ENCODE assay signal across 9 cellular contexts in genomic region chr6:26311012-26311384, GRCh38. TPM values are rescaled to one million over a fixed set of nuclear protein-coding genes. Genes with fewer than 3 reads are reported as not detected.
DNase-seq lines count a peak whose midpoint lies in the region; ATAC-seq lines count a peak whose summit lies in the region.
"Had no signal": no experiment of that assay in that cellular context is flagged by ENCODE, and none has a peak within 500 bp of the region (broad histone marks: within the 10 kb centered on the region; RNA-seq: fewer than 3 reads in every experiment).

No MANE protein-coding gene starts in this region.

- H3K27ac Mint-ChIP-seq in stimulated activated effector memory CD8-positive, alpha-beta T cell treated with anti-CD3 and anti-CD28 coated beads, Interleukin-12 subunit alpha, Interleukin-12 subunit beta, amount 100 ng/mL, for 72 hours: peak overlapping the region; percentile 99

- no peaks in the 10 kb centered on the region for H3K36me3 Mint-ChIP-seq in activated T-cell treated with anti-CD3 and anti-CD28 coated beads, Interleukin-2, amount 50 U/mL, for 4 hours (ENCODE audit: insufficient read depth)
- peaks cover 44% of the 10 kb centered on the region for H3K36me3 Mint-ChIP-seq in stimulated activated effector memory CD8-positive, alpha-beta T cell treated with anti-CD3 and anti-CD28 coated beads, Interleukin-12 subunit alpha, Interleukin-12 subunit beta, amount 100 ng/mL, for 72 hours

- no peak overlapping the region for H3K4me3 Mint-ChIP-seq in activated T-cell treated with anti-CD3 and anti-CD28 coated beads, Interleukin-2, amount 50 U/mL, for 4 hours
- H3K4me3 Mint-ChIP-seq in stimulated activated effector memory CD8-positive, alpha-beta T cell treated with anti-CD3 and anti-CD28 coated beads, Interleukin-12 subunit alpha, Interleukin-12 subunit beta, amount 100 ng/mL, for 72 hours: peak overlapping the region; percentile 80

- WGBS in right cardiac atrium: 9% methylated on average over 11 of the region's 11 CpGs

- no peaks in the 10 kb centered on the region for H3K27me3 Mint-ChIP-seq in activated T-cell treated with anti-CD3 and anti-CD28 coated beads, Interleukin-2, amount 50 U/mL, for 4 hours (ENCODE audit: low read depth)

- intact Hi-C loops in right cardiac atrium (cut with DNase I): loop anchor here in 1 of 4 donors (10.0 kb wide), 1 partner anchor 244 kb away; no protein-coding TSS in a partner anchor

- H3K9me3 ChIP-seq in right cardiac atrium (ENCODE audit: control insufficient read depth, low read length): no peaks in the 10 kb centered on the region
- H3K9me3 ChIP-seq: Peyer's patch had no signal

- peaks cover 2% of the 10 kb centered on the region for H3K4me1 ChIP-seq in right cardiac atrium (ENCODE audit: control insufficient read depth, insufficient read depth, low read length)

- peak in 1 of 2 donors; percentile 6 for ATAC-seq in activated T-cell treated with anti-CD3 and anti-CD28 coated beads, Interleukin-2, amount 50 U/mL, for 4 hours
- ATAC-seq in right cardiac atrium (peak; percentile 5 to 28), GM18870 (IDR thresholded peaks at IDR 0.05; ENCODE audit: unreplicated experiment) (no peak), HG03196 (IDR thresholded peaks at IDR 0.05; ENCODE audit: unreplicated experiment) (no peak)
- peak; percentile 9 for ATAC-seq in stimulated activated effector memory CD8-positive, alpha-beta T cell treated with anti-CD3 and anti-CD28 coated beads, Interleukin-12 subunit alpha, Interleukin-12 subunit beta, amount 100 ng/mL, for 72 hours

- H3K4me3 ChIP-seq in right cardiac atrium (ENCODE audit: low read length): peak overlapping the region; percentile 87

- in situ Hi-C loops in G401 (cut with HindIII; ENCODE audit: low sequenced_read_pairs): no loop called here

- H3K27ac ChIP-seq in right cardiac atrium (ENCODE audit: low read length): no peak overlapping the region

- H3K9me3 Mint-ChIP-seq in activated T-cell treated with anti-CD3 and anti-CD28 coated beads, Interleukin-2, amount 50 U/mL, for 4 hours: no peaks in the 10 kb centered on the region
- H3K9me3 Mint-ChIP-seq in stimulated activated effector memory CD8-positive, alpha-beta T cell treated with anti-CD3 and anti-CD28 coated beads, Interleukin-12 subunit alpha, Interleukin-12 subunit beta, amount 100 ng/mL, for 72 hours: no peaks in the 10 kb centered on the region

- DNase-seq in G401 (ENCODE audit: low spot score) (peak; percentile 47), NAMALWA (ENCODE audit: low spot score) (peak; percentile 70), right cardiac atrium (peak in 1 of 3 donors; percentile 49), mucosa of gallbladder (ENCODE audit: low spot score) (no peak)
- peak; percentile 26 for DNase-seq in activated T-cell treated with anti-CD3 and anti-CD28 coated beads, Interleukin-2, amount 50 U/mL, for 4 hours
- peak in 1 of 2 donors; percentile 81 for DNase-seq in stimulated activated effector memory CD8-positive, alpha-beta T cell treated with anti-CD3 and anti-CD28 coated beads, Interleukin-12 subunit alpha, Interleukin-12 subunit beta, amount 100 ng/mL, for 72 hours (ENCODE audit: low spot score in 2 of 2)

- H3K27me3 ChIP-seq in right cardiac atrium (ENCODE audit: control insufficient read depth, insufficient read depth): no peaks in the 10 kb centered on the region
- H3K27me3 ChIP-seq: Peyer's patch had no signal

- H3K4me1 Mint-ChIP-seq in activated T-cell treated with anti-CD3 and anti-CD28 coated beads, Interleukin-2, amount 50 U/mL, for 4 hours (ENCODE audit: low read depth): peaks cover 38% of the 10 kb centered on the region
- peaks cover 54% of the 10 kb centered on the region for H3K4me1 Mint-ChIP-seq in stimulated activated effector memory CD8-positive, alpha-beta T cell treated with anti-CD3 and anti-CD28 coated beads, Interleukin-12 subunit alpha, Interleukin-12 subunit beta, amount 100 ng/mL, for 72 hours

RNA-seq across cellular contexts. Expression of gene BTN3A2, which starts 54.0 kb away (rescaled TPM):
- 1.2 and 3.0 TPM in 2 replicates for total RNA-seq in G401 (2014; rRNA removed; shearing (Covaris generic))
- total RNA-seq in activated T-cell treated with anti-CD3 and anti-CD28 coated beads, Interleukin-2, amount 50 U/mL, for 4 hours: 10 to 100 TPM; 24.9 to 41.2 (median 31.0) TPM
- total RNA-seq in right cardiac atrium (10 to 100 TPM in 3 of 4 donors, 1 to 10 TPM in 1; 7.2 to 24.3 (median 14.2) TPM), mucosa of gallbladder (53.1 TPM)
- polyA plus RNA-seq in right cardiac atrium: 7.8 TPM

Comparison
In these comparisons a context has a peak if more than half of its experiments do, and no peak if none do; other contexts are left out.
1. ATAC-seq: peak in right cardiac atrium (2 of 2) and stimulated activated effector memory CD8-positive, alpha-beta T cell treated with anti-CD3 and anti-CD28 coated beads, Interleukin-12 subunit alpha, Interleukin-12 subunit beta, amount 100 ng/mL, for 72 hours (single experiment); none in GM18870 (single experiment) and HG03196 (single experiment).